In the genomic region with DNA sequence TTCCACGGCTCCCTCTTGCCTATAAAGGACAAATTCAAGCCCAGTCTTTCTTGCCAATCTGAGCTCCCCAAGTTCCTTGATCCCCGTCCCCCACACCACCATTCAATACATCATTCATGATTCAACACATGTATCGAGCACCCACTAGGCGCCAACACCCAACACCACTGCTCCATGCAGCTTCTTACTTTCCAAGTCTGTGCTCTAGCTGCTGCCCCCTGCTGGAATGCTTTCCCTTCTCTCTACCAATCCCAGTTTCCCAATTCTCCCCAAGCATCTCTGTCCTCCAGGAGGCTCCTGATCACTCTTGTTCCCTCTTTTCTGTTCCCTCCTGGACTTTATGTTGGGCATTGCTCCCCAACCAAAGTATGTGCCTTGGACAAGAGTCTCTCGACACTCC, we compare ENCODE assay signal across 9 cellular contexts.
DNase-seq lines count a peak whose midpoint lies in the region; ATAC-seq, FAIRE-seq and TF ChIP-seq lines count a peak whose summit lies in the region.
"Had no signal": no experiment of that assay in that cellular context is flagged by ENCODE, and none has a peak within 500 bp of the region (broad histone marks: within the 10 kb centered on the region; RNA-seq: fewer than 3 reads in every experiment).

No MANE protein-coding gene starts in this region.

- H3K36me3 Mint-ChIP-seq in activated CD8-positive, alpha-beta memory T cell treated with anti-CD3 and anti-CD28 coated beads, Interleukin-2, amount 10 ng/mL, durations not matched to agents 7 days and 5 days = no peaks in the 10 kb centered on the region

- peaks cover 2 to 3% of the 10 kb centered on the region in 2 donors for H3K4me1 ChIP-seq in small intestine (ENCODE audit: control insufficient read depth in 2 of 2, insufficient read depth in 1 of 2, low read depth in 1 of 2, low read length in 1 of 2)

- peaks cover 10% of the 10 kb centered on the region for H3K4me1 Mint-ChIP-seq in activated CD8-positive, alpha-beta memory T cell treated with anti-CD3 and anti-CD28 coated beads, Interleukin-2, amount 10 ng/mL, durations not matched to agents 7 days and 5 days

- no peak overlapping the region for H3K27ac Mint-ChIP-seq in activated CD8-positive, alpha-beta memory T cell treated with anti-CD3 and anti-CD28 coated beads, Interleukin-2, amount 10 ng/mL, durations not matched to agents 7 days and 5 days
- H3K27ac Mint-ChIP-seq: activated B cell treated with CpG ODN at 0.5 μM for 24 hours had no signal

- no peaks in the 10 kb centered on the region for H3K27me3 ChIP-seq in small intestine (ENCODE audit: control insufficient read depth in 2 of 2, insufficient read depth in 2 of 2, low read length in 2 of 2)

- no peaks in the 10 kb centered on the region for H3K9me3 Mint-ChIP-seq in activated CD8-positive, alpha-beta memory T cell treated with anti-CD3 and anti-CD28 coated beads, Interleukin-2, amount 10 ng/mL, durations not matched to agents 7 days and 5 days (ENCODE audit: low read depth)
- H3K9me3 Mint-ChIP-seq: activated B cell treated with CpG ODN at 0.5 μM for 24 hours had no signal

- CTCF ChIA-PET in activated CD8-positive, alpha-beta memory T cell treated with anti-CD3 and anti-CD28 coated beads, Interleukin-2, amount 10 ng/mL, durations not matched to agents 7 days and 5 days (lab: Charles Lee) = interaction anchor here (0.8 to 4.3 kb wide), 4 partner anchors 20 to 123 kb away, joined by 3 to 29 read pairs (median 4); no protein-coding TSS in a partner anchor

- H3K4me3 ChIP-seq in AG10803 (ENCODE audit: low read length) (no peak overlapping the region), small intestine (ENCODE audit: low read depth in 1 of 2, low read length in 2 of 2) (no peak overlapping the region)

- no peaks in the 10 kb centered on the region for H3K9me3 ChIP-seq in small intestine (ENCODE audit: control insufficient read depth, low read depth)

- DNase-seq in AG10803 (ENCODE audit: low read depth) (peak; percentile 40), UCSD-AML1 (lab: John Stamatoyannopoulos, UW; ENCODE audit: unreplicated experiment) (peak; percentile 18), left lobe of liver (ENCODE audit: low spot score) (peak; percentile 52), small intestine (no peak), cerebellum (ENCODE audit: low spot score) (no peak)
- DNase-seq in stimulated activated CD4-positive, alpha-beta T cell treated with anti-CD3 and anti-CD28 coated beads, Interleukin-12 subunit alpha, Interleukin-12 subunit beta, amount 100 ng/mL, for 4 hours = no peak
- DNase-seq in activated CD8-positive, alpha-beta memory T cell treated with anti-CD3 and anti-CD28 coated beads, Interleukin-2, amount 10 ng/mL, durations not matched to agents 7 days and 5 days = no peak
- DNase-seq: activated B cell treated with CpG ODN at 0.5 μM for 24 hours had no signal

- no peak for ATAC-seq in left lobe of liver
- no peak for ATAC-seq in activated CD8-positive, alpha-beta memory T cell treated with anti-CD3 and anti-CD28 coated beads, Interleukin-2, amount 10 ng/mL, durations not matched to agents 7 days and 5 days

- WGBS in small intestine, 3 donors = 92 to 95% (median 94%) methylated on average over 5 of the region's 5 CpGs

- H3K4me3 Mint-ChIP-seq in activated CD8-positive, alpha-beta memory T cell treated with anti-CD3 and anti-CD28 coated beads, Interleukin-2, amount 10 ng/mL, durations not matched to agents 7 days and 5 days = no peak overlapping the region
- H3K4me3 Mint-ChIP-seq: activated B cell treated with CpG ODN at 0.5 μM for 24 hours had no signal

- no peak for FAIRE-seq in small intestine (lab: Jason Lieb, UNC)

- no peaks in the 10 kb centered on the region for H3K36me3 ChIP-seq in small intestine (ENCODE audit: control insufficient read depth in 2 of 2, insufficient read depth in 2 of 2, low read length in 2 of 2)

- H3K27ac ChIP-seq in small intestine (ENCODE audit: low read depth in 1 of 2, low read length in 1 of 2) = no peak overlapping the region

- no peaks in the 10 kb centered on the region for H3K27me3 Mint-ChIP-seq in activated CD8-positive, alpha-beta memory T cell treated with anti-CD3 and anti-CD28 coated beads, Interleukin-2, amount 10 ng/mL, durations not matched to agents 7 days and 5 days
- H3K27me3 Mint-ChIP-seq: activated B cell treated with CpG ODN at 0.5 μM for 24 hours had no signal

- peak; percentile 64 for TF ChIP-seq CTCF in AG10803 (conservative IDR thresholded peaks at IDR 0.05; ENCODE audit: low read length)
- peak; percentile 34; the same call in 1 of the 2 replicates for TF ChIP-seq CTCF in GM12874 (IDR thresholded peaks at IDR 0.05; ENCODE audit: insufficient read depth, low read depth, low read length)

Comparison
In these comparisons a context has a peak if more than half of its experiments do, and no peak if none do; other contexts are left out.
1. DNase-seq: peak in AG10803 (single experiment), UCSD-AML1 (single experiment) and left lobe of liver (single experiment); none in small intestine (single experiment), cerebellum (single experiment), stimulated activated CD4-positive, alpha-beta T cell treated with anti-CD3 and anti-CD28 coated beads, Interleukin-12 subunit alpha, Interleukin-12 subunit beta, amount 100 ng/mL, for 4 hours (single experiment) and activated CD8-positive, alpha-beta memory T cell treated with anti-CD3 and anti-CD28 coated beads, Interleukin-2, amount 10 ng/mL, durations not matched to agents 7 days and 5 days (single experiment).